9 cellular contexts compared by ENCODE assay signal in the genomic region with DNA sequence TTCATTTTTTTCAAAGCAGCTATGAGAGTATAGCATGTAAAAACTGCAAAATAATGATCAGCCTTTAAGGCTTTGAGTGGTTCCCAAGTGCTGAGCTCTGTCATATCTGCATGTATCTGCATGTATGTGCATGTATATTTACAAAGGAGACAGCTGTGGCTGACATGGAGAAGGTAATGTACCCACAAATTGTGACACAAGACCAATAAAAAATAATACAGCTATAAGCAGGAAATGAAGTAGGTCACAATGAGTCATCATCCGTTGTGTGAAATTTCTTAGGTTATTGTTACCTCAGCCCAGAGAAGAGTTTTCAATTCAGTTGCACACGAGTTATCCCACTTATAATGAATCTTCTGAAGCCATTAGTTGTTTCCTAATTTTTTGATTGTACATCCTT.
DNase-seq lines count a peak whose midpoint lies in the region; ATAC-seq and TF ChIP-seq lines count a peak whose summit lies in the region.
"Had no signal": no experiment of that assay in that cellular context is flagged by ENCODE, and none has a peak within 500 bp of the region (broad histone marks: within the 10 kb centered on the region; RNA-seq: fewer than 3 reads in every experiment).

No MANE protein-coding gene starts in this region.

- H3K27me3 Mint-ChIP-seq in type B pancreatic cell: no peaks in the 10 kb centered on the region

- H3K9me3 Mint-ChIP-seq in type B pancreatic cell: no peaks in the 10 kb centered on the region
- H3K9me3 Mint-ChIP-seq: nephron had no signal

- in situ Hi-C loops in G401 (cut with HindIII; ENCODE audit: low sequenced_read_pairs): no loop called here

- peaks cover 70% of the 10 kb centered on the region for H3K4me1 ChIP-seq in foreskin keratinocyte

- no peak overlapping the region for H3K27ac Mint-ChIP-seq in type B pancreatic cell

- H3K36me3 Mint-ChIP-seq in type B pancreatic cell: no peaks in the 10 kb centered on the region

- peak; percentile 46 for ATAC-seq in HG02610 (IDR thresholded peaks at IDR 0.05; ENCODE audit: unreplicated experiment)
- peak; percentile 64 for ATAC-seq in foreskin keratinocyte
- ATAC-seq in GM21786 (IDR thresholded peaks at IDR 0.05; ENCODE audit: unreplicated experiment): no peak

- TF ChIP-seq CTCF in foreskin keratinocyte (conservative IDR thresholded peaks at IDR 0.05) (no peak), type B pancreatic cell (conservative IDR thresholded peaks at IDR 0.05) (no peak), GM20000 (IDR thresholded peaks at IDR 0.05; ENCODE audit: extremely low read depth, missing control alignments) (no peak)

- H3K4me1 Mint-ChIP-seq in type B pancreatic cell (ENCODE audit: unreplicated experiment): peaks cover 6% of the 10 kb centered on the region

- peak; percentile 36 for DNase-seq in COLO668 (lab: John Stamatoyannopoulos, UW; ENCODE audit: unreplicated experiment)
- DNase-seq in SW480 (ENCODE audit: low spot score): peak; percentile 85
- DNase-seq in foreskin keratinocyte: peak; percentile 93 to 96
- DNase-seq in type B pancreatic cell (ENCODE audit: extremely low spot score, unreplicated experiment): no peak
- DNase-seq in GM20000 (ENCODE audit: low spot score): no peak
- DNase-seq in G401 (ENCODE audit: low spot score): no peak

- no peak overlapping the region for H3K4me3 Mint-ChIP-seq in type B pancreatic cell
- H3K4me3 Mint-ChIP-seq: nephron had no signal

- H3K27me3 ChIP-seq in foreskin keratinocyte: no peaks in the 10 kb centered on the region

- H3K27ac ChIP-seq in foreskin keratinocyte: peak overlapping the region; percentile 99

Comparison
In these comparisons a context has a peak if more than half of its experiments do, and no peak if none do; other contexts are left out.
1. DNase-seq: peak in COLO668 (single experiment), SW480 (single experiment) and foreskin keratinocyte (2 of 2); none in type B pancreatic cell (single experiment), GM20000 (single experiment) and G401 (single experiment).